Comparison of ENCODE assay signal across 13 cellular contexts in genomic region chr2:234970467-234970866, GRCh38. TPM values are rescaled to one million over a fixed set of nuclear protein-coding genes. Genes with fewer than 3 reads are reported as not detected.
DNase-seq lines count a peak whose midpoint lies in the region; ATAC-seq and TF ChIP-seq lines count a peak whose summit lies in the region.
"Had no signal": no experiment of that assay in that cellular context is flagged by ENCODE, and none has a peak within 500 bp of the region (broad histone marks: within the 10 kb centered on the region; RNA-seq: fewer than 3 reads in every experiment).

No MANE protein-coding gene starts in this region.

- H3K4me3 ChIP-seq in retinal pigment epithelial cell (ENCODE audit: low read length) = no peak overlapping the region
- H3K4me3 ChIP-seq: adrenal gland had no signal

- CTCF ChIA-PET in RWPE1 (lab: Yijun Ruan, JAX) = interaction anchor here (0.7 kb wide), 1 partner anchor 130 kb away, joined by 3 read pairs; no protein-coding TSS in a partner anchor

- H3K27ac ChIP-seq in RWPE1 (peak overlapping the region; percentile 66; the same call in 1 of the 2 replicates), epithelial cell of prostate (peak overlapping the region; percentile 57)
- H3K27ac ChIP-seq: adrenal gland had no signal

- ATAC-seq in HG02938 (IDR thresholded peaks at IDR 0.05; ENCODE audit: unreplicated experiment) = no peak
- ATAC-seq: stimulated activated effector memory CD8-positive, alpha-beta T cell treated with anti-CD3 and anti-CD28 coated beads, Interleukin-12 subunit alpha, Interleukin-12 subunit beta, amount 100 ng/mL, for 72 hours had no signal

- TF ChIP-seq CTCF in RWPE1 (conservative IDR thresholded peaks at IDR 0.05; ENCODE audit: low read depth) (no peak), retinal pigment epithelial cell (conservative IDR thresholded peaks at IDR 0.05; ENCODE audit: low read depth, low read length) (no peak)

- DNase-seq in H4 (ENCODE audit: low spot score) (peak; percentile 70), RWPE1 (ENCODE audit: low spot score) (peak; percentile 70), epithelial cell of prostate (ENCODE audit: low read depth, low spot score) (no peak), retinal pigment epithelial cell (ENCODE audit: low read depth) (peak; percentile 89), DMS 273 treated with DMSO at 0.1 percent for 48 hours (lab: John Stamatoyannopoulos, UW) (no peak), DMS153 (lab: John Stamatoyannopoulos, UW) (no peak), cerebellum (ENCODE audit: low spot score) (no peak)
- DNase-seq: adrenal gland, erythroblast had no signal

- POLR2A ChIA-PET in RWPE1 (lab: Yijun Ruan, JAX; ENCODE audit: low non-redundant PET) = no interaction called here

RNA-seq across cellular contexts. Expression of gene SH3BP4, which starts 18.6 kb away (rescaled TPM):
- total RNA-seq in H4 (2014; rRNA removed; shearing (Covaris generic)) = 63.9 and 78.6 TPM in 2 replicates
- total RNA-seq in cerebellum = 19.7 TPM
- total RNA-seq: activated CD8-positive, alpha-beta memory T cell treated with anti-CD3 and anti-CD28 coated beads for 36 hours; T-helper 2 cell treated with Interferon-gamma antibody and Interleukin-4, amounts not matched to agents 100 ng/mL and 5 ng/mL, for 36 hours had no signal

Comparison
In these comparisons a context has a peak if more than half of its experiments do, and no peak if none do; other contexts are left out.
1. DNase-seq: peak in H4 (single experiment), RWPE1 (single experiment) and retinal pigment epithelial cell (single experiment); none in epithelial cell of prostate (single experiment), DMS 273 treated with DMSO at 0.1 percent for 48 hours (single experiment), DMS153 (single experiment) and cerebellum (single experiment).